Comparison of ENCODE assay signal across 29 cellular contexts in genomic region chr18:74241426-74241825, GRCh38.
"Had no signal": no experiment of that assay in that cellular context is flagged by ENCODE, and none has a peak within 500 bp of the region (broad histone marks: within the 10 kb centered on the region; RNA-seq: fewer than 3 reads in every experiment).

No MANE protein-coding gene starts in this region.

- H3K4me3 Mint-ChIP-seq: activated naive CD4-positive, alpha-beta T cell treated with anti-CD3 and anti-CD28 coated beads for 36 hours; activated naive CD8-positive, alpha-beta T cell; activated T-helper 17 cell treated with anti-CD3 and anti-CD28 coated beads, Interleukin-2, amount 50 U/mL, for 72 hours; IgD-negative memory B cell; T-helper 17 cell; WTC11 had no signal

- H3K36me3 Mint-ChIP-seq: activated naive CD8-positive, alpha-beta T cell; IgD-negative memory B cell; WTC11 had no signal

- H3K27ac Mint-ChIP-seq: activated naive CD4-positive, alpha-beta T cell treated with anti-CD3 and anti-CD28 coated beads for 36 hours; activated naive CD8-positive, alpha-beta T cell; activated T-helper 17 cell treated with anti-CD3 and anti-CD28 coated beads, Interleukin-2, amount 50 U/mL, for 72 hours; IgD-negative memory B cell; T-helper 17 cell; WTC11 had no signal

- H3K36me3 ChIP-seq: brain microvascular endothelial cell, cardiac muscle cell, MG63 had no signal

- H3K27ac ChIP-seq: brain microvascular endothelial cell, cardiac muscle cell, KMS-11 had no signal

- H3K4me3 ChIP-seq: cardiac muscle cell, MG63 had no signal

- ATAC-seq: activated T-helper 17 cell treated with anti-CD3 and anti-CD28 coated beads, Interleukin-2, amount 50 U/mL, for 72 hours; PC-3; T-helper 17 cell; WTC11 had no signal

- H3K27me3 ChIP-seq: brain microvascular endothelial cell, cardiac muscle cell had no signal

- H3K4me1 Mint-ChIP-seq: activated T-helper 17 cell treated with anti-CD3 and anti-CD28 coated beads, Interleukin-2, amount 50 U/mL, for 72 hours had no signal

- H3K4me2 ChIP-seq: KMS-11 had no signal

- H3K9me3 ChIP-seq: MG63 had no signal

- H3K9me3 Mint-ChIP-seq: activated naive CD4-positive, alpha-beta T cell treated with anti-CD3 and anti-CD28 coated beads for 36 hours; activated T-helper 17 cell treated with anti-CD3 and anti-CD28 coated beads, Interleukin-2, amount 50 U/mL, for 72 hours; IgD-negative memory B cell; WTC11 had no signal

- H3K9ac ChIP-seq: KMS-11 had no signal

- FAIRE-seq: astrocyte had no signal

- DNase-seq: activated CD4-positive, alpha-beta T cell treated with anti-CD3 and anti-CD28 coated beads for 48 hours; activated CD4-positive, alpha-beta T cell treated with anti-CD3 and anti-CD28 coated beads, Interleukin-2, amount 50 U/mL, for 4 hours; activated CD4-positive, CD25-positive, alpha-beta regulatory T cell treated with anti-CD3 and anti-CD28 coated beads, Interleukin-2, amount 50 U/mL, for 72 hours; activated CD8-positive, alpha-beta memory T cell treated with anti-CD3 and anti-CD28 coated beads for 24 hours; activated gamma-delta T cell; activated naive CD4-positive, alpha-beta T cell treated with anti-CD3 and anti-CD28 coated beads for 36 hours; activated T-cell treated with anti-CD3 and anti-CD28 coated beads, Interleukin-2, amount 50 U/mL, for 48 hours; amygdala; brain microvascular endothelial cell; MG63; MV-4-11; NCI-H1092 treated with DMSO at 0.1 percent for 48 hours; NCI-H1417 treated with DMSO at 0.1 percent for 48 hours; NCI-H1694; NCI-H2029; NCI-H2107; NCI-H2171 treated with DMSO at 0.1 percent for 48 hours; NCI-H226; PC-3; SHP77 treated with DMSO at 0.1 percent for 48 hours; T-helper 17 cell; T-helper 9 cell had no signal
